2 cellular contexts compared by ENCODE assay signal in the genomic region with DNA sequence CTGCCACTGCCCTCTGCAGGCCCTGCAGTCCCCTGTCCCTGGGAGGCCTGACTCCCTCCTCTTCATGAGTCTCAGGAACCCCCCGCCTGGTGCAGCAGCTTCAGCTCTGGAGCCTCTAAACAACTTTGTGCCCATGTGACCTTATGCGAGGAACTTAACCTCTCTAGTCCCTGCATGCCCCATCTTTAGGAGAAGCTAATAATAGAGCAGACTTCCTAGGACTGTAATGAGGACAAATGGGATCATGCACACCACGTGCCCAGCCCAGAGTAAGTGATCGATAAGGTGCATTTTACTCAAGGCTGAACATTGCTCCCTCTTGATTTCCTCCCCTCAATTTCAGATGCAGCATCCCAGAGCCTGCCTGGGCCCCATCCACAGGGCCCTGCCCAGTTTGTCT.
TF ChIP-seq lines count a peak whose summit lies in the region.

No MANE protein-coding gene starts in this region.

TF ChIP-seq in IMR-90, 13 proteins besides CTCF, POLR2A, EP300 and RAD21:
- TF ChIP-seq CEBPB (IDR thresholded peaks at IDR 0.05; ENCODE audit: low read depth, low read length) (no peak), NFE2L2 (IDR thresholded peaks at IDR 0.05; ENCODE audit: low read depth, low read length) (no peak), CHD1 (IDR thresholded peaks at IDR 0.05; ENCODE audit: low read depth, low read length) (no peak), MAZ (IDR thresholded peaks at IDR 0.05; ENCODE audit: borderline replicate concordance, low read depth, low read length) (no peak), MXI1 (IDR thresholded peaks at IDR 0.05; ENCODE audit: borderline replicate concordance, low read depth, low read length) (no peak), MAFK (IDR thresholded peaks at IDR 0.05; ENCODE audit: low read depth, low read length) (no peak), SMC3 (IDR thresholded peaks at IDR 0.05; ENCODE audit: low read depth, low read length) (no peak)
- TF ChIP-seq, protein P1, sequence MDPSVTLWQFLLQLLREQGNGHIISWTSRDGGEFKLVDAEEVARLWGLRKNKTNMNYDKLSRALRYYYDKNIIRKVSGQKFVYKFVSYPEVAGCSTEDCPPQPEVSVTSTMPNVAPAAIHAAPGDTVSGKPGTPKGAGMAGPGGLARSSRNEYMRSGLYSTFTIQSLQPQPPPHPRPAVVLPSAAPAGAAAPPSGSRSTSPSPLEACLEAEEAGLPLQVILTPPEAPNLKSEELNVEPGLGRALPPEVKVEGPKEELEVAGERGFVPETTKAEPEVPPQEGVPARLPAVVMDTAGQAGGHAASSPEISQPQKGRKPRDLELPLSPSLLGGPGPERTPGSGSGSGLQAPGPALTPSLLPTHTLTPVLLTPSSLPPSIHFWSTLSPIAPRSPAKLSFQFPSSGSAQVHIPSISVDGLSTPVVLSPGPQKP (IDR thresholded peaks at IDR 0.05; ENCODE audit: borderline replicate concordance, low read depth, low read length), result no peak
TF ChIP-seq in IMR-90: peak in this region for 0.

TF ChIP-seq in HepG2, 621 proteins besides CTCF, POLR2A, EP300 and RAD21:
- TF ChIP-seq SUZ12 (IDR thresholded peaks at IDR 0.05; ENCODE audit: low read depth, low read length), result no peak
- TF ChIP-seq ZNF460 (CRISPR knock-in tag; IDR thresholded peaks at IDR 0.05; ENCODE audit: borderline replicate concordance), result no peak
- TF ChIP-seq ONECUT2 (CRISPR knock-in tag; IDR thresholded peaks at IDR 0.05), result 0 out of 2 replicates have a peak, but pooled peaks have one; percentile 44
- no peak for TF ChIP-seq ZNF251 (CRISPR knock-in tag; IDR thresholded peaks at IDR 0.05)
- TF ChIP-seq ZNF225 (CRISPR knock-in tag; IDR thresholded peaks at IDR 0.05), result no peak
- no peak for TF ChIP-seq BCL6 (CRISPR knock-in tag; IDR thresholded peaks at IDR 0.05)
- TF ChIP-seq ZMYM2 (CRISPR knock-in tag; IDR thresholded peaks at IDR 0.05), result no peak
- TF ChIP-seq ZNF546 (CRISPR knock-in tag; conservative IDR thresholded peaks at IDR 0.05), result no peak
- TF ChIP-seq USF2 (IDR thresholded peaks at IDR 0.05; ENCODE audit: low read depth, low read length), result peak; percentile 48
- peak; percentile 44; the same call in 1 of the 2 replicates for TF ChIP-seq USF2 (CRISPR knock-in tag; IDR thresholded peaks at IDR 0.05; ENCODE audit: borderline replicate concordance)
- no peak for TF ChIP-seq ZSCAN20 (CRISPR knock-in tag; IDR thresholded peaks at IDR 0.05; ENCODE audit: borderline replicate concordance)
- no peak for TF ChIP-seq ISX (CRISPR knock-in tag; conservative IDR thresholded peaks at IDR 0.05)
- TF ChIP-seq BHLHE40 (IDR thresholded peaks at IDR 0.05; ENCODE audit: low read length), result no peak
- no peak for TF ChIP-seq ZFP36L2 (CRISPR knock-in tag; IDR thresholded peaks at IDR 0.05)
- TF ChIP-seq PITX1 (CRISPR knock-in tag; IDR thresholded peaks at IDR 0.05), result no peak
